In the genomic region with DNA sequence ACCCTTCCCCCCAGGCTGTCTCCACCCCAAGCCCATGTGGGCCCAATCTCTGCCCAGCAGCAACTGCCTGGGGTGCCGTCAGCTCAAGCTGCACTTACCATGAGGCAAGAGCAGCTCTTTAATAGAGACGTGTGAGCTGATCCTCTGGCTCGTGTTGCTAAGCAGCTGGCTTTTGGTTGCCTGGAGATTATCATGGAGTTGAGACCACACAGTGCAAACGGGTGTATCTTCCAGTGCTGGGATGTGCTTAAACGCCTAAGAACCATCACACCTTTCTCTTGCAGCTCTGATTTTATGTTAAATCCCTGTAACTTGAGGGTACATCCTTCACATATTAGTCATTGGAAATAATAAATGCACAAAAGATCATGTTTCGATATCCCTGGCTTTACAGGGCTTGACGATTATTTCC, we compare ENCODE assay signal across 9 cellular contexts.
DNase-seq lines count a peak whose midpoint lies in the region; ATAC-seq and TF ChIP-seq lines count a peak whose summit lies in the region.
"Had no signal": no experiment of that assay in that cellular context is flagged by ENCODE, and none has a peak within 500 bp of the region (broad histone marks: within the 10 kb centered on the region; RNA-seq: fewer than 3 reads in every experiment).

No MANE protein-coding gene starts in this region.

- H3K27me3 Mint-ChIP-seq in natural killer cell (ENCODE audit: low read depth in 2 of 2) = no peaks in the 10 kb centered on the region
- H3K27me3 Mint-ChIP-seq in effector memory CD8-positive, alpha-beta T cell = no peaks in the 10 kb centered on the region

- no peak for TF ChIP-seq POLR2A in esophagus muscularis mucosa (IDR thresholded peaks at IDR 0.05; ENCODE audit: low read depth)

- intact Hi-C loops in natural killer cell (cut with micrococcal nuclease) = no loop called here
- intact Hi-C loops in esophagus muscularis mucosa (cut with DNase I) = no loop called here

- 62% methylated on average over 7 of the region's 7 CpGs for WGBS in esophagus muscularis mucosa

- H3K9me3 Mint-ChIP-seq in natural killer cell = no peaks in the 10 kb centered on the region
- H3K9me3 Mint-ChIP-seq in effector memory CD8-positive, alpha-beta T cell = no peaks in the 10 kb centered on the region

- H3K4me3 ChIP-seq in Jurkat, Clone E6-1 (ENCODE audit: low read length) = no peak overlapping the region
- H3K4me3 ChIP-seq in endocrine pancreas (ENCODE audit: control insufficient read depth, insufficient read depth, low read length) (peak overlapping the region; percentile 28), retinal pigment epithelial cell (ENCODE audit: low read length) (no peak overlapping the region), esophagus muscularis mucosa (no peak overlapping the region)

- H3K9ac ChIP-seq in endocrine pancreas (ENCODE audit: control insufficient read depth, insufficient read depth, low read length) = no peak overlapping the region

- no peak overlapping the region for H3K4me3 Mint-ChIP-seq in natural killer cell
- H3K4me3 Mint-ChIP-seq in effector memory CD8-positive, alpha-beta T cell = no peak overlapping the region

- ATAC-seq in HG03342 (IDR thresholded peaks at IDR 0.05; ENCODE audit: unreplicated experiment) (no peak), natural killer cell (no peak)
- no peak for ATAC-seq in effector memory CD8-positive, alpha-beta T cell (replicated peaks)

- H3K4me1 ChIP-seq in endocrine pancreas (ENCODE audit: control insufficient read depth, insufficient read depth, low read length) (peaks cover 10% of the 10 kb centered on the region), esophagus muscularis mucosa (peaks cover 33 to 45% (median 38%) of the 10 kb centered on the region in 4 donors)

- H3K9me3 ChIP-seq in endocrine pancreas (ENCODE audit: control insufficient read depth, low read length) (no peaks in the 10 kb centered on the region), esophagus muscularis mucosa (no peaks in the 10 kb centered on the region)

- TF ChIP-seq CTCF in retinal pigment epithelial cell (conservative IDR thresholded peaks at IDR 0.05; ENCODE audit: low read depth, low read length) (no peak), natural killer cell (IDR thresholded peaks at IDR 0.05) (no peak), esophagus muscularis mucosa (IDR thresholded peaks at IDR 0.05) (no peak)

- H3K36me3 Mint-ChIP-seq in natural killer cell = no peaks in the 10 kb centered on the region
- peaks cover 3% of the 10 kb centered on the region for H3K36me3 Mint-ChIP-seq in effector memory CD8-positive, alpha-beta T cell (ENCODE audit: insufficient read depth)

- TF ChIP-seq EP300 in esophagus muscularis mucosa (IDR thresholded peaks at IDR 0.05) = no peak

- DNase-seq in Jurkat, Clone E6-1 (ENCODE audit: low read depth, low spot score) = peak; percentile 10
- DNase-seq in NCI-H345 treated with DMSO at 0.1 percent for 48 hours (lab: John Stamatoyannopoulos, UW; ENCODE audit: unreplicated experiment) = peak; percentile 59
- peak; percentile 53 for DNase-seq in retinal pigment epithelial cell (ENCODE audit: low read depth)
- no peak for DNase-seq in natural killer cell
- no peak for DNase-seq in esophagus muscularis mucosa (ENCODE audit: extremely low spot score)
- DNase-seq in effector memory CD8-positive, alpha-beta T cell = no peak
- DNase-seq: activated CD4-positive, alpha-beta T cell treated with anti-CD3 and anti-CD28 coated beads, Interleukin-2, amount 50 U/mL, for 4 hours had no signal

- H3K4me1 Mint-ChIP-seq in natural killer cell = peaks cover 0 to 18% of the 10 kb centered on the region in 2 donors
- H3K4me1 Mint-ChIP-seq in effector memory CD8-positive, alpha-beta T cell (ENCODE audit: low read depth in 2 of 2) = peaks cover 5 to 9% of the 10 kb centered on the region in 2 donors

- H3K27ac Mint-ChIP-seq in natural killer cell = no peak overlapping the region
- no peak overlapping the region for H3K27ac Mint-ChIP-seq in effector memory CD8-positive, alpha-beta T cell

- H3K27me3 ChIP-seq in endocrine pancreas (ENCODE audit: control insufficient read depth, insufficient read depth, low read length) (no peaks in the 10 kb centered on the region), esophagus muscularis mucosa (no peaks in the 10 kb centered on the region)

- no peaks in the 10 kb centered on the region for H3K36me3 ChIP-seq in endocrine pancreas (ENCODE audit: control insufficient read depth, insufficient read depth, low read length)
- H3K36me3 ChIP-seq in esophagus muscularis mucosa = no peaks in the 10 kb centered on the region

- no peak overlapping the region for H3K27ac ChIP-seq in esophagus muscularis mucosa (replicated peaks in 1 of 4)

Comparison
In these comparisons a context has a peak if more than half of its experiments do, and no peak if none do; other contexts are left out.
1. DNase-seq: peak in Jurkat, Clone E6-1 (single experiment), NCI-H345 treated with DMSO at 0.1 percent for 48 hours (single experiment) and retinal pigment epithelial cell (single experiment); none in natural killer cell (single experiment), esophagus muscularis mucosa (single experiment) and effector memory CD8-positive, alpha-beta T cell (0 of 3).